Comparison of ENCODE assay signal across 2 cellular contexts in the genomic region with DNA sequence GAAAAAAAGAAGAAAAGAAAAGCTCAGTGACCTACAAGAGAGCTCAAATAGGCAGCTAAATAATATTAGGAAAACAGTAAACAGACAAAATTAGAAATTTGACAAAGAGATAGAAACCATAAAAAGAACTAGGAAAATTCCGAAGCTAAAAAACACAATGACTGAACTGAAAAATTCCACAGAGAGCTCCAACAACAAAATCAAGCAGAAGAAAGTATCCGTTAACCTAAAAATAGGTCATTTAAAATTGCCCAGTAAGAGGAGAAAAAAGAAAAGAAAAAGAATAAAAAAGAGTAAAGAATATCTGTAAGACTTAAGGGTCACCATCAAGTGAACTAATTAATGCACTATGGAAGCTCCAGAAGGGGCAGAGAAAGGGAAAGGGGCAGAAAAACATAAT.
TF ChIP-seq lines count a peak whose summit lies in the region.

No MANE protein-coding gene starts in this region.

TF ChIP-seq in HepG2, 621 proteins besides CTCF, POLR2A, EP300 and RAD21:
- TF ChIP-seq ZNF160 (CRISPR knock-in tag; IDR thresholded peaks at IDR 0.05) = peak; percentile 98
- TF ChIP-seq, protein P1, sequence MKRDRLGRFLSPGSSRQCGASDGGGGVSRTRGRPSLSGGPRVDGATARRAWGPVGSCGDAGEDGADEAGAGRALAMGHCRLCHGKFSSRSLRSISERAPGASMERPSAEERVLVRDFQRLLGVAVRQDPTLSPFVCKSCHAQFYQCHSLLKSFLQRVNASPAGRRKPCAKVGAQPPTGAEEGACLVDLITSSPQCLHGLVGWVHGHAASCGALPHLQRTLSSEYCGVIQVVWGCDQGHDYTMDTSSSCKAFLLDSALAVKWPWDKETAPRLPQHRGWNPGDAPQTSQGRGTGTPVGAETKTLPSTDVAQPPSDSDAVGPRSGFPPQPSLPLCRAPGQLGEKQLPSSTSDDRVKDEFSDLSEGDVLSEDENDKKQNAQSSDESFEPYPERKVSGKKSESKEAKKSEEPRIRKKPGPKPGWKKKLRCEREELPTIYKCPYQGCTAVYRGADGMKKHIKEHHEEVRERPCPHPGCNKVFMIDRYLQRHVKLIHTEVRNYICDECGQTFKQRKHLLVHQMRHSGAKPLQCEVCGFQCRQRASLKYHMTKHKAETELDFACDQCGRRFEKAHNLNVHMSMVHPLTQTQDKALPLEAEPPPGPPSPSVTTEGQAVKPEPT (CRISPR knock-in tag; IDR thresholded peaks at IDR 0.05; ENCODE audit: low read depth) = no peak

TF ChIP-seq in K562, 482 proteins besides CTCF, POLR2A, EP300 and RAD21:
- TF ChIP-seq CBX3 (IDR thresholded peaks at IDR 0.05; ENCODE audit: borderline replicate concordance in 1 of 2, low read length in 2 of 2) (0 out of 3 replicates have a peak, but pooled peaks of 1 of the 2 experiments have one; percentile 52), ELF2 (CRISPR knock-in tag; IDR thresholded peaks at IDR 0.05) (no peak), NRF1 (conservative IDR thresholded peaks at IDR 0.05 in 1 of 2, IDR thresholded peaks at IDR 0.05 in 1 of 2) (no peak), TBP (optimal IDR thresholded peaks at IDR 0.05; ENCODE audit: low read depth, low read length) (no peak), SMARCA4 (IDR thresholded peaks at IDR 0.05) (no peak), CBX5 (IDR thresholded peaks at IDR 0.05; ENCODE audit: borderline replicate concordance, low read depth) (peak; percentile 55; the same call in 1 of the 2 replicates), MEF2A (IDR thresholded peaks at IDR 0.05; ENCODE audit: control insufficient read depth, low read depth, low read length) (0 out of 2 replicates have a peak, but pooled peaks have one; percentile 27), TRIM28 (IDR thresholded peaks at IDR 0.05) (peak; percentile 41; the same call in 1 of the 2 replicates), HLTF (IDR thresholded peaks at IDR 0.05) (peak; percentile 65; the same call in 1 of the 2 replicates)
TF ChIP-seq in K562: peak in this region for 5.
